In the genomic region with DNA sequence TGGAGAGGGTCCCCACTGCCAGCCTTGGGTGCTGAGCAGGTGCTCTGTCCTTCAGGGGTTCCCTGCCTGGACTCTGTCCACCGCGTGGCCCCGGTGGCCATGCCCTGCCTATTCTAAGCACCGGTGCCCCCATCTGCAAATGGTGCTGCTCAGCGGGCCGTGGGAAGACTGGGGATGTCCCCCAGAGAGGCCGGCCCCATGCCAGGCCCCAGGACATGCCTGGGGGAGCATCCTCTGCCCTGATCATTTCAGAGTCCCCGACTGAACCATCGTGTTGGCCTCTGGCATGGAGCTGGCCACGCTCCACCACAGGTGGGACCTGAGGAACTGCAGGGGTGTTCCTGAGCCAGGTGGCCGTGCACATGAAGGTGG, we compare ENCODE assay signal across 10 cellular contexts.
DNase-seq lines count a peak whose midpoint lies in the region; ATAC-seq and TF ChIP-seq lines count a peak whose summit lies in the region.
"Had no signal": no experiment of that assay in that cellular context is flagged by ENCODE, and none has a peak within 500 bp of the region (broad histone marks: within the 10 kb centered on the region; RNA-seq: fewer than 3 reads in every experiment).

No MANE protein-coding gene starts in this region.

- no peak overlapping the region for H2BK120ac ChIP-seq in mesenchymal stem cell (ENCODE audit: low read depth, low read length)

- peak overlapping the region; percentile 76 for H3K4me3 Mint-ChIP-seq in T-helper 2 cell treated with Interferon-gamma antibody and Interleukin-4, amounts not matched to agents 5 μg/mL and 100 μg/mL, for 36 hours
- peak overlapping the region; percentile 81 for H3K4me3 Mint-ChIP-seq in activated B cell treated with CpG ODN at 0.5 μM for 24 hours
- peak overlapping the region; percentile 76 for H3K4me3 Mint-ChIP-seq in stimulated activated naive CD8-positive, alpha-beta T cell treated with anti-CD3 and anti-CD28 coated beads, Interleukin-15, Interleukin-2, amounts not matched to agents 100 ng/mL and 50 ng/mL, for 24 hours

- H3K4me1 ChIP-seq in mesenchymal stem cell (ENCODE audit: control insufficient read depth, insufficient read depth, low read depth, low read length), result peaks cover 46% of the 10 kb centered on the region

- no peak overlapping the region for H2AFZ ChIP-seq in mesenchymal stem cell (ENCODE audit: low read depth, low read length)

- CTCF ChIA-PET in activated B cell treated with CpG ODN at 0.5 μM for 24 hours (lab: Charles Lee), result interaction anchor here (0.9 to 1.6 kb wide), 3 partner anchors 9 to 220 kb away, joined by 3 to 5 read pairs (median 3); no protein-coding TSS in a partner anchor

- no peaks in the 10 kb centered on the region for H3K27me3 Mint-ChIP-seq in T-helper 2 cell treated with Interferon-gamma antibody and Interleukin-4, amounts not matched to agents 5 μg/mL and 100 μg/mL, for 36 hours (ENCODE audit: low read depth)
- H3K27me3 Mint-ChIP-seq in activated B cell treated with CpG ODN at 0.5 μM for 24 hours, result no peaks in the 10 kb centered on the region
- peaks cover 8% of the 10 kb centered on the region for H3K27me3 Mint-ChIP-seq in stimulated activated naive CD8-positive, alpha-beta T cell treated with anti-CD3 and anti-CD28 coated beads, Interleukin-15, Interleukin-2, amounts not matched to agents 100 ng/mL and 50 ng/mL, for 24 hours

- H3K36me3 Mint-ChIP-seq in T-helper 2 cell treated with Interferon-gamma antibody and Interleukin-4, amounts not matched to agents 5 μg/mL and 100 μg/mL, for 36 hours (ENCODE audit: low read depth), result peaks cover 5% of the 10 kb centered on the region
- H3K36me3 Mint-ChIP-seq in activated B cell treated with CpG ODN at 0.5 μM for 24 hours (ENCODE audit: low read depth), result no peaks in the 10 kb centered on the region
- peaks cover 5% of the 10 kb centered on the region for H3K36me3 Mint-ChIP-seq in stimulated activated naive CD8-positive, alpha-beta T cell treated with anti-CD3 and anti-CD28 coated beads, Interleukin-15, Interleukin-2, amounts not matched to agents 100 ng/mL and 50 ng/mL, for 24 hours (ENCODE audit: low read depth)

- peaks cover 5% of the 10 kb centered on the region for H3K9me3 Mint-ChIP-seq in T-helper 2 cell treated with Interferon-gamma antibody and Interleukin-4, amounts not matched to agents 5 μg/mL and 100 μg/mL, for 36 hours
- no peaks in the 10 kb centered on the region for H3K9me3 Mint-ChIP-seq in activated B cell treated with CpG ODN at 0.5 μM for 24 hours
- peaks cover 5% of the 10 kb centered on the region for H3K9me3 Mint-ChIP-seq in stimulated activated naive CD8-positive, alpha-beta T cell treated with anti-CD3 and anti-CD28 coated beads, Interleukin-15, Interleukin-2, amounts not matched to agents 100 ng/mL and 50 ng/mL, for 24 hours

- peaks cover 0 to 11% of the 10 kb centered on the region in 2 experiments for H3K36me3 ChIP-seq in mesenchymal stem cell (ENCODE audit: control insufficient read depth in 1 of 2, insufficient read depth in 2 of 2, low read depth in 1 of 2, low read length in 2 of 2)

- no peak for TF ChIP-seq CTCF in activated B cell treated with CpG ODN at 0.5 μM for 24 hours (IDR thresholded peaks at IDR 0.05)

- ATAC-seq in HG02678 (IDR thresholded peaks at IDR 0.05; ENCODE audit: unreplicated experiment) (peak; percentile 30), activated B cell treated with CpG ODN at 0.5 μM for 24 hours (ENCODE audit: low read depth) (peak; percentile 59)

- no peak for DNase-seq in T-helper 2 cell treated with Interferon-gamma antibody and Interleukin-4, amounts not matched to agents 5 μg/mL and 100 μg/mL, for 36 hours (ENCODE audit: low spot score)
- no peak for DNase-seq in T-helper 2 cell
- DNase-seq in activated B cell treated with CpG ODN at 0.5 μM for 24 hours, result peak; percentile 67
- no peak for DNase-seq in mesenchymal stem cell
- no peak for DNase-seq in NCI-H1105 (lab: John Stamatoyannopoulos, UW)
- no peak for DNase-seq in RPMI8226
- DNase-seq: 8988T, Karpas-422 had no signal

- peaks cover 41% of the 10 kb centered on the region for H3K4me1 Mint-ChIP-seq in T-helper 2 cell treated with Interferon-gamma antibody and Interleukin-4, amounts not matched to agents 5 μg/mL and 100 μg/mL, for 36 hours (ENCODE audit: low read depth)
- peaks cover 61% of the 10 kb centered on the region for H3K4me1 Mint-ChIP-seq in activated B cell treated with CpG ODN at 0.5 μM for 24 hours
- H3K4me1 Mint-ChIP-seq in stimulated activated naive CD8-positive, alpha-beta T cell treated with anti-CD3 and anti-CD28 coated beads, Interleukin-15, Interleukin-2, amounts not matched to agents 100 ng/mL and 50 ng/mL, for 24 hours (ENCODE audit: low read depth), result peaks cover 65% of the 10 kb centered on the region

- no peak overlapping the region for H3K27ac ChIP-seq in mesenchymal stem cell (ENCODE audit: low read length, poor library complexity, severe bottlenecking)

- H2BK15ac ChIP-seq in mesenchymal stem cell (ENCODE audit: low read depth, poor library complexity, severe bottlenecking), result no peak overlapping the region

- no peak overlapping the region for H3K14ac ChIP-seq in mesenchymal stem cell (ENCODE audit: low read length in 2 of 2)

- H4K91ac ChIP-seq in mesenchymal stem cell (ENCODE audit: low read length), result no peak overlapping the region

- no peak overlapping the region for H3K9ac ChIP-seq in mesenchymal stem cell (ENCODE audit: low read length)

- H4K8ac ChIP-seq in mesenchymal stem cell (ENCODE audit: low read length), result no peak overlapping the region

- no peak overlapping the region for H3K4me2 ChIP-seq in mesenchymal stem cell (ENCODE audit: low read length, poor library complexity, severe bottlenecking)

- WGBS in mesenchymal stem cell, result 96% methylated on average over 11 of the region's 11 CpGs

- H2AK5ac ChIP-seq in mesenchymal stem cell (ENCODE audit: low read length, severe bottlenecking), result no peak overlapping the region

- no peak overlapping the region for H3K4me3 ChIP-seq in mesenchymal stem cell (ENCODE audit: insufficient read depth in 1 of 2, low read depth in 1 of 2, low read length in 2 of 2)

- intact Hi-C loops in activated B cell treated with CpG ODN at 0.5 μM for 24 hours (cut with micrococcal nuclease), result loop anchor here (1.0 to 10.0 kb wide), 6 partner anchors 16 to 366 kb away; partner anchors contain the start of genes BRD3OS, RNU6ATAC and RXRA

- H3K27me3 ChIP-seq in mesenchymal stem cell (ENCODE audit: control insufficient read depth in 1 of 2, insufficient read depth in 1 of 2, low read length in 2 of 2), result no peaks in the 10 kb centered on the region

- no peak overlapping the region for H3K4ac ChIP-seq in mesenchymal stem cell (ENCODE audit: low read depth in 1 of 2, low read length in 2 of 2)

- H2BK5ac ChIP-seq in mesenchymal stem cell (ENCODE audit: low read depth, low read length, poor library complexity, severe bottlenecking), result no peak overlapping the region

- H3K23ac ChIP-seq in mesenchymal stem cell (ENCODE audit: low read length in 2 of 2), result no peak overlapping the region

- H3K9me3 ChIP-seq in mesenchymal stem cell (ENCODE audit: control insufficient read depth, low read length), result no peaks in the 10 kb centered on the region

- POLR2A ChIA-PET in activated B cell treated with CpG ODN at 0.5 μM for 24 hours (lab: Charles Lee), result interaction anchor here (0.6 to 3.6 kb wide), 13 partner anchors 9 to 226 kb away, joined by 3 to 27 read pairs (median 4); partner anchors contain the start of gene RNU6ATAC

- peaks cover 72% of the 10 kb centered on the region for H3K79me1 ChIP-seq in mesenchymal stem cell (replicated peaks; ENCODE audit: low read length, poor library complexity, severe bottlenecking)

- peak overlapping the region; percentile 86 for H3K27ac Mint-ChIP-seq in T-helper 2 cell treated with Interferon-gamma antibody and Interleukin-4, amounts not matched to agents 5 μg/mL and 100 μg/mL, for 36 hours
- H3K27ac Mint-ChIP-seq in activated B cell treated with CpG ODN at 0.5 μM for 24 hours, result peak overlapping the region; percentile 98
- H3K27ac Mint-ChIP-seq in stimulated activated naive CD8-positive, alpha-beta T cell treated with anti-CD3 and anti-CD28 coated beads, Interleukin-15, Interleukin-2, amounts not matched to agents 100 ng/mL and 50 ng/mL, for 24 hours, result peak overlapping the region; percentile 94

- H2BK12ac ChIP-seq in mesenchymal stem cell (ENCODE audit: low read length in 2 of 2), result no peak overlapping the region

- H3K18ac ChIP-seq in mesenchymal stem cell (ENCODE audit: low read depth in 1 of 2, low read length in 2 of 2), result no peak overlapping the region
